ENCODE assay signal across 1 cellular context in genomic region chr11:6613496-6613895, GRCh38.
TF ChIP-seq lines count a peak whose summit lies in the region.

No MANE protein-coding gene starts in this region.

TF ChIP-seq in HepG2, 621 proteins besides CTCF, POLR2A, EP300 and RAD21:
- TF ChIP-seq SNAPC4 (CRISPR knock-in tag; IDR thresholded peaks at IDR 0.05) (no peak), REPIN1 (CRISPR knock-in tag; IDR thresholded peaks at IDR 0.05; ENCODE audit: borderline replicate concordance, low read depth) (no peak), ZNF775 (CRISPR knock-in tag; IDR thresholded peaks at IDR 0.05; ENCODE audit: borderline replicate concordance) (no peak), ZNF746 (CRISPR knock-in tag; IDR thresholded peaks at IDR 0.05) (no peak), TEAD3 (CRISPR knock-in tag; optimal IDR thresholded peaks at IDR 0.05; ENCODE audit: borderline replicate concordance) (no peak), HMGXB4 (CRISPR knock-in tag; IDR thresholded peaks at IDR 0.05; ENCODE audit: borderline replicate concordance in 1 of 2, low read depth in 1 of 2) (no peak), LCORL (IDR thresholded peaks at IDR 0.05) (no peak), LCORL (CRISPR knock-in tag; IDR thresholded peaks at IDR 0.05) (no peak), SMAD1 (CRISPR knock-in tag; IDR thresholded peaks at IDR 0.05; ENCODE audit: borderline replicate concordance, low read depth) (no peak), KDM4B (CRISPR knock-in tag; IDR thresholded peaks at IDR 0.05) (no peak), ZKSCAN8 (CRISPR knock-in tag; IDR thresholded peaks at IDR 0.05; ENCODE audit: borderline replicate concordance) (no peak), STAT5B (CRISPR knock-in tag; IDR thresholded peaks at IDR 0.05) (no peak), TEF (CRISPR knock-in tag; IDR thresholded peaks at IDR 0.05) (no peak)
